17 cellular contexts compared by ENCODE assay signal in genomic region chr19:45133661-45134060, GRCh38. TPM values are rescaled to one million over a fixed set of nuclear protein-coding genes. Genes with fewer than 3 reads are reported as not detected.
"Had no signal": no experiment of that assay in that cellular context is flagged by ENCODE, and none has a peak within 500 bp of the region (broad histone marks: within the 10 kb centered on the region; RNA-seq: fewer than 3 reads in every experiment).

No MANE protein-coding gene starts in this region.

- ATAC-seq: gastrocnemius medialis, right cardiac atrium, T-cell had no signal

- H3K9me3 Mint-ChIP-seq: T-cell, type B pancreatic cell had no signal

- FAIRE-seq: endothelial cell of umbilical vein, kidney, small intestine had no signal

- H3K4me1 ChIP-seq: colonic mucosa, gastrocnemius medialis had no signal

- H3K27ac Mint-ChIP-seq: progenitor cell of endocrine pancreas, T-cell, type B pancreatic cell had no signal

- H3K27me3 ChIP-seq: adrenal gland, colonic mucosa, gastrocnemius medialis had no signal

- H3K9me3 ChIP-seq: adrenal gland, colonic mucosa, gastrocnemius medialis had no signal

- H3K4me3 Mint-ChIP-seq: T-cell, type B pancreatic cell had no signal

- H3K36me3 ChIP-seq: adrenal gland, colonic mucosa, gastrocnemius medialis had no signal

- H3K36me3 Mint-ChIP-seq: T-cell, type B pancreatic cell had no signal

- DNase-seq: activated CD4-positive, alpha-beta T cell treated with anti-CD3 and anti-CD28 coated beads for 48 hours; activated naive CD4-positive, alpha-beta T cell treated with anti-CD3 and anti-CD28 coated beads, Interleukin-2, amount 50 U/mL, for 16 hours; activated T-cell treated with anti-CD3 and anti-CD28 coated beads for 4 hours; adrenal gland; caudate nucleus; colonic mucosa; gastrocnemius medialis; kidney; right cardiac atrium; small intestine; substantia nigra; T-cell; T1000 had no signal

- H3K4me3 ChIP-seq: adrenal gland, colonic mucosa, gastrocnemius medialis had no signal

- H3K27ac ChIP-seq: adrenal gland, colonic mucosa, gastrocnemius medialis had no signal

RNA-seq across cellular contexts. Expression of gene NKPD1, which starts 27.1 kb away (rescaled TPM):
- total RNA-seq: endothelial cell of umbilical vein, liver had no signal
- polyA plus RNA-seq: liver had no signal
